Comparison of ENCODE assay signal across 1 cellular context in genomic region chr1:235504122-235504493, GRCh38.
TF ChIP-seq lines count a peak whose summit lies in the region.

Gene B3GALNT2, minus strand, starts transcription at chr1:235504452. Its CDS starts 200 bp downstream, at chr1:235504252.

TF ChIP-seq in HepG2, 621 proteins besides CTCF, POLR2A, EP300 and RAD21 (continued from another document):
- TF ChIP-seq ZBTB43 (CRISPR knock-in tag; conservative IDR thresholded peaks at IDR 0.05) (no peak), ZNF224 (CRISPR knock-in tag; IDR thresholded peaks at IDR 0.05) (no peak), ZBTB21 (CRISPR knock-in tag; IDR thresholded peaks at IDR 0.05) (no peak), MTF2 (CRISPR knock-in tag; IDR thresholded peaks at IDR 0.05; ENCODE audit: borderline replicate concordance) (no peak), PPARG (CRISPR knock-in tag; conservative IDR thresholded peaks at IDR 0.05) (no peak), HNRNPK (IDR thresholded peaks at IDR 0.05; ENCODE audit: low read depth, low read length, poor library complexity, severe bottlenecking) (no peak), ZNF562 (CRISPR knock-in tag; IDR thresholded peaks at IDR 0.05; ENCODE audit: borderline replicate concordance) (no peak), PTBP1 (IDR thresholded peaks at IDR 0.05; ENCODE audit: low read depth, low read length, poor library complexity, severe bottlenecking) (no peak), MED8 (CRISPR knock-in tag; IDR thresholded peaks at IDR 0.05; ENCODE audit: insufficient replicate concordance) (no peak), DR1 (CRISPR knock-in tag; IDR thresholded peaks at IDR 0.05) (no peak; the same call in 1 of the 2 replicates), ZNF770 (CRISPR knock-in tag; IDR thresholded peaks at IDR 0.05) (no peak; the same call in 1 of the 2 replicates), HOXA7 (CRISPR knock-in tag; IDR thresholded peaks at IDR 0.05) (no peak), ZNF570 (CRISPR knock-in tag; IDR thresholded peaks at IDR 0.05; ENCODE audit: borderline replicate concordance) (0 out of 2 replicates have a peak, but pooled peaks have one; percentile 64), GPN1 (CRISPR knock-in tag; IDR thresholded peaks at IDR 0.05; ENCODE audit: borderline replicate concordance) (no peak), ZNF629 (CRISPR knock-in tag; conservative IDR thresholded peaks at IDR 0.05) (no peak), KLF6 (CRISPR knock-in tag; IDR thresholded peaks at IDR 0.05) (no peak; the same call in 1 of the 2 replicates), ZNF30 (CRISPR knock-in tag; IDR thresholded peaks at IDR 0.05) (no peak), NKX3-1 (CRISPR knock-in tag; IDR thresholded peaks at IDR 0.05) (no peak), FIP1L1 (IDR thresholded peaks at IDR 0.05; ENCODE audit: borderline replicate concordance, insufficient read depth, low read depth, low read length) (no peak), PCBP1 (IDR thresholded peaks at IDR 0.05; ENCODE audit: borderline replicate concordance, low read depth, low read length) (no peak), DPF2 (CRISPR knock-in tag; IDR thresholded peaks at IDR 0.05; ENCODE audit: borderline replicate concordance, low read depth) (0 out of 2 replicates have a peak, but pooled peaks have one; percentile 14), ZSCAN5A (CRISPR knock-in tag; IDR thresholded peaks at IDR 0.05; ENCODE audit: borderline replicate concordance) (0 out of 2 replicates have a peak, but pooled peaks have one; percentile 62), RORA (CRISPR knock-in tag; IDR thresholded peaks at IDR 0.05) (no peak), RFXANK (CRISPR knock-in tag; IDR thresholded peaks at IDR 0.05) (no peak), ZNF704 (CRISPR knock-in tag; IDR thresholded peaks at IDR 0.05; ENCODE audit: borderline replicate concordance) (0 out of 2 replicates have a peak, but pooled peaks have one; percentile 7), RELA (CRISPR knock-in tag; IDR thresholded peaks at IDR 0.05) (no peak), KLF12 (CRISPR knock-in tag; IDR thresholded peaks at IDR 0.05; ENCODE audit: borderline replicate concordance) (no peak; the same call in 1 of the 2 replicates), ZNF788 (CRISPR knock-in tag; IDR thresholded peaks at IDR 0.05; ENCODE audit: borderline replicate concordance) (no peak), ATAD3A (CRISPR knock-in tag; IDR thresholded peaks at IDR 0.05) (no peak), ZSCAN12 (CRISPR knock-in tag; IDR thresholded peaks at IDR 0.05) (no peak), KDM5B (CRISPR knock-in tag; IDR thresholded peaks at IDR 0.05; ENCODE audit: borderline replicate concordance) (0 out of 2 replicates have a peak, but pooled peaks have one; percentile 23)
- TF ChIP-seq, protein P1, sequence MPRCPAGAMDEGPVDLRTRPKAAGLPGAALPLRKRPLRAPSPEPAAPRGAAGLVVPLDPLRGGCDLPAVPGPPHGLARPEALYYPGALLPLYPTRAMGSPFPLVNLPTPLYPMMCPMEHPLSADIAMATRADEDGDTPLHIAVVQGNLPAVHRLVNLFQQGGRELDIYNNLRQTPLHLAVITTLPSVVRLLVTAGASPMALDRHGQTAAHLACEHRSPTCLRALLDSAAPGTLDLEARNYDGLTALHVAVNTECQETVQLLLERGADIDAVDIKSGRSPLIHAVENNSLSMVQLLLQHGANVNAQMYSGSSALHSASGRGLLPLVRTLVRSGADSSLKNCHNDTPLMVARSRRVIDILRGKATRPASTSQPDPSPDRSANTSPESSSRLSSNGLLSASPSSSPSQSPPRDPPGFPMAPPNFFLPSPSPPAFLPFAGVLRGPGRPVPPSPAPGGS (CRISPR knock-in tag; IDR thresholded peaks at IDR 0.05), result no peak; the same call in 1 of the 2 replicates
- TF ChIP-seq, protein P2, sequence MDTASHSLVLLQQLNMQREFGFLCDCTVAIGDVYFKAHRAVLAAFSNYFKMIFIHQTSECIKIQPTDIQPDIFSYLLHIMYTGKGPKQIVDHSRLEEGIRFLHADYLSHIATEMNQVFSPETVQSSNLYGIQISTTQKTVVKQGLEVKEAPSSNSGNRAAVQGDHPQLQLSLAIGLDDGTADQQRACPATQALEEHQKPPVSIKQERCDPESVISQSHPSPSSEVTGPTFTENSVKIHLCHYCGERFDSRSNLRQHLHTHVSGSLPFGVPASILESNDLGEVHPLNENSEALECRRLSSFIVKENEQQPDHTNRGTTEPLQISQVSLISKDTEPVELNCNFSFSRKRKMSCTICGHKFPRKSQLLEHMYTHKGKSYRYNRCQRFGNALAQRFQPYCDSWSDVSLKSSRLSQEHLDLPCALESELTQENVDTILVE (CRISPR knock-in tag; IDR thresholded peaks at IDR 0.05), result no peak
- TF ChIP-seq, protein P3, sequence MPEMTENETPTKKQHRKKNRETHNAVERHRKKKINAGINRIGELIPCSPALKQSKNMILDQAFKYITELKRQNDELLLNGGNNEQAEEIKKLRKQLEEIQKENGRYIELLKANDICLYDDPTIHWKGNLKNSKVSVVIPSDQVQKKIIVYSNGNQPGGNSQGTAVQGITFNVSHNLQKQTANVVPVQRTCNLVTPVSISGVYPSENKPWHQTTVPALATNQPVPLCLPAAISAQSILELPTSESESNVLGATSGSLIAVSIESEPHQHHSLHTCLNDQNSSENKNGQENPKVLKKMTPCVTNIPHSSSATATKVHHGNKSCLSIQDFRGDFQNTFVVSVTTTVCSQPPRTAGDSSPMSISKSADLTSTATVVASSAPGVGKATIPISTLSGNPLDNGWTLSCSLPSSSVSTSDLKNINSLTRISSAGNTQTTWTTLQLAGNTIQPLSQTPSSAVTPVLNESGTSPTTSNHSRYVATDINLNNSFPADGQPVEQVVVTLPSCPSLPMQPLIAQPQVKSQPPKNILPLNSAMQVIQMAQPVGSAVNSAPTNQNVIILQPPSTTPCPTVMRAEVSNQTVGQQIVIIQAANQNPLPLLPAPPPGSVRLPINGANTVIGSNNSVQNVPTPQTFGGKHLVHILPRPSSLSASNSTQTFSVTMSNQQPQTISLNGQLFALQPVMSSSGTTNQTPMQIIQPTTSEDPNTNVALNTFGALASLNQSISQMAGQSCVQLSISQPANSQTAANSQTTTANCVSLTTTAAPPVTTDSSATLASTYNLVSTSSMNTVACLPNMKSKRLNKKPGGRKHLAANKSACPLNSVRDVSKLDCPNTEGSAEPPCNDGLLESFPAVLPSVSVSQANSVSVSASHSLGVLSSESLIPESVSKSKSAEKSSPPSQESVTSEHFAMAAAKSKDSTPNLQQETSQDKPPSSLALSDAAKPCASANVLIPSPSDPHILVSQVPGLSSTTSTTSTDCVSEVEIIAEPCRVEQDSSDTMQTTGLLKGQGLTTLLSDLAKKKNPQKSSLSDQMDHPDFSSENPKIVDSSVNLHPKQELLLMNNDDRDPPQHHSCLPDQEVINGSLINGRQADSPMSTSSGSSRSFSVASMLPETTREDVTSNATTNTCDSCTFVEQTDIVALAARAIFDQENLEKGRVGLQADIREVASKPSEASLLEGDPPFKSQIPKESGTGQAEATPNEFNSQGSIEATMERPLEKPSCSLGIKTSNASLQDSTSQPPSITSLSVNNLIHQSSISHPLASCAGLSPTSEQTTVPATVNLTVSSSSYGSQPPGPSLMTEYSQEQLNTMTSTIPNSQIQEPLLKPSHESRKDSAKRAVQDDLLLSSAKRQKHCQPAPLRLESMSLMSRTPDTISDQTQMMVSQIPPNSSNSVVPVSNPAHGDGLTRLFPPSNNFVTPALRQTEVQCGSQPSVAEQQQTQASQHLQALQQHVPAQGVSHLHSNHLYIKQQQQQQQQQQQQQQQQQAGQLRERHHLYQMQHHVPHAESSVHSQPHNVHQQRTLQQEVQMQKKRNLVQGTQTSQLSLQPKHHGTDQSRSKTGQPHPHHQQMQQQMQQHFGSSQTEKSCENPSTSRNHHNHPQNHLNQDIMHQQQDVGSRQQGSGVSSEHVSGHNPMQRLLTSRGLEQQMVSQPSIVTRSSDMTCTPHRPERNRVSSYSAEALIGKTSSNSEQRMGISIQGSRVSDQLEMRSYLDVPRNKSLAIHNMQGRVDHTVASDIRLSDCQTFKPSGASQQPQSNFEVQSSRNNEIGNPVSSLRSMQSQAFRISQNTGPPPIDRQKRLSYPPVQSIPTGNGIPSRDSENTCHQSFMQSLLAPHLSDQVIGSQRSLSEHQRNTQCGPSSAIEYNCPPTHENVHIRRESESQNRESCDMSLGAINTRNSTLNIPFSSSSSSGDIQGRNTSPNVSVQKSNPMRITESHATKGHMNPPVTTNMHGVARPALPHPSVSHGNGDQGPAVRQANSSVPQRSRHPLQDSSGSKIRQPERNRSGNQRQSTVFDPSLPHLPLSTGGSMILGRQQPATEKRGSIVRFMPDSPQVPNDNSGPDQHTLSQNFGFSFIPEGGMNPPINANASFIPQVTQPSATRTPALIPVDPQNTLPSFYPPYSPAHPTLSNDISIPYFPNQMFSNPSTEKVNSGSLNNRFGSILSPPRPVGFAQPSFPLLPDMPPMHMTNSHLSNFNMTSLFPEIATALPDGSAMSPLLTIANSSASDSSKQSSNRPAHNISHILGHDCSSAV (CRISPR knock-in tag; IDR thresholded peaks at IDR 0.05; ENCODE audit: borderline replicate concordance), result no peak
- TF ChIP-seq, protein P4, sequence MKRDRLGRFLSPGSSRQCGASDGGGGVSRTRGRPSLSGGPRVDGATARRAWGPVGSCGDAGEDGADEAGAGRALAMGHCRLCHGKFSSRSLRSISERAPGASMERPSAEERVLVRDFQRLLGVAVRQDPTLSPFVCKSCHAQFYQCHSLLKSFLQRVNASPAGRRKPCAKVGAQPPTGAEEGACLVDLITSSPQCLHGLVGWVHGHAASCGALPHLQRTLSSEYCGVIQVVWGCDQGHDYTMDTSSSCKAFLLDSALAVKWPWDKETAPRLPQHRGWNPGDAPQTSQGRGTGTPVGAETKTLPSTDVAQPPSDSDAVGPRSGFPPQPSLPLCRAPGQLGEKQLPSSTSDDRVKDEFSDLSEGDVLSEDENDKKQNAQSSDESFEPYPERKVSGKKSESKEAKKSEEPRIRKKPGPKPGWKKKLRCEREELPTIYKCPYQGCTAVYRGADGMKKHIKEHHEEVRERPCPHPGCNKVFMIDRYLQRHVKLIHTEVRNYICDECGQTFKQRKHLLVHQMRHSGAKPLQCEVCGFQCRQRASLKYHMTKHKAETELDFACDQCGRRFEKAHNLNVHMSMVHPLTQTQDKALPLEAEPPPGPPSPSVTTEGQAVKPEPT (CRISPR knock-in tag; IDR thresholded peaks at IDR 0.05; ENCODE audit: low read depth), result peak; percentile 68; the same call in 1 of the 2 replicates
TF ChIP-seq in HepG2: peak in this region for 97.
